ENCODE assay signal across 9 cellular contexts in the genomic region with DNA sequence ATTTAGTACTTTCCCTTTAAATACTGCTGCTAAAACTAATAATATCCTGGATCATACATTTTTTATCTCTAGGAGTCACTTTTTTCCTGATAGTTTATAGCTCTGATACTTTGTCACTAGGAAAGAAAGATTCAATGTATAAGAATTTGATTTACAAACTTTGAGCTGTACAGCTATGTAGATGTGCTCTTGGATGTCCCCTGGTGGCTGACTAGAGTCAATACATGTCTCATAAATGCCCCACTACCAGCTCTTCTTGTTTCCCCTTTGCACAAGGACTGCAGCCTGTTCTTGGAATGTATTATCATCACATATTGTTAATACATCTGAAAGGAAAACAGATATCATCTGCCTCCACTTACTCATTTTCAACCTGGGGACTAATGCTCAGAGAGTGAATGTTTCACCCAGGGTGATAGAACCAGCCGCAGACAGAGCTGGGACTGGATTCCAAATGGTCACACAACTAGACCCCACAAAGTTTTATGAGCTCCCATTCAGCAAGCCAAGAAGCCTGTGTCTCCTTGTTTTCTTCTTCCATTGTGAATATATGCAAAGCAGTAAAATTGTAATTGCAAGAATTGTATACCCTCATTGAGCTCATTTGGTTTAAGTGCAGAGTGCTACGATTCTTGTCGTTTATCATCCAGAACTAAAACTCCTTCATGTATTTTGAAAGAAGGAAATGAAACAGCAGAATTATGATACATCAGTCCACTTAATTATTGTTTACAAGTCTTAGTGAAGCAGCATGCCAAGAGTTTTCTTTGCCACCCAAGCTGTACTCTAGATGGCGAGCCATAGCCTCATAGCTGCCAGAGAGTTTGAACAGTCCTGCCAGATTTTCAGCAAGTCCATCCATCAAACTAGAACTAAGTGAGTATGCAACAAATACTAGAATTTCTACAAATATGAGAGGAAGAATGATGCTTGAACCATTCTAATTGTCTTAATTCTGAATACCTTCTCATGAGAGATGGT.
A peak's percentile ranks its signal among the peaks of the same experiment; 100 is the strongest.
DNase-seq lines count a peak whose midpoint lies in the region; ATAC-seq, FAIRE-seq and TF ChIP-seq lines count a peak whose summit lies in the region.
"Had no signal": no experiment of that assay in that cellular context is flagged by ENCODE, and none has a peak within 500 bp of the region (broad histone marks: within the 10 kb centered on the region; RNA-seq: fewer than 3 reads in every experiment).

No MANE protein-coding gene starts in this region.

- H3K4me3 ChIP-seq in Panc1 (ENCODE audit: low read depth in 2 of 2, low read length in 2 of 2) (no peak overlapping the region), body of pancreas (no peak overlapping the region), kidney (ENCODE audit: low read length in 2 of 2) (no peak overlapping the region)

- intact Hi-C loops in Panc1 (cut with micrococcal nuclease; ENCODE audit: unreplicated experiment) (no loop called here), body of pancreas (cut with DNase I) (no loop called here), kidney (cut with DNase I) (no loop called here)

- TF ChIP-seq CTCF in Panc1 (IDR thresholded peaks at IDR 0.05), result peak; percentile 80
- TF ChIP-seq CTCF in body of pancreas (IDR thresholded peaks at IDR 0.05), result peak; percentile 22 to 74 (median 61)
- TF ChIP-seq CTCF in kidney (IDR thresholded peaks at IDR 0.05; ENCODE audit: borderline replicate concordance, extremely low read depth, insufficient read depth), result peak; percentile 59

- CTCF ChIA-PET in Panc1 (lab: Charles Lee), result interaction anchor here (0.6 to 1.2 kb wide), 4 partner anchors 33 to 439 kb away, joined by 3 to 4 read pairs (median 4); no protein-coding TSS in a partner anchor

- DNase-seq in GM03348 (ENCODE audit: low spot score), result peak; percentile 58
- DNase-seq in Panc1 (ENCODE audit: low read depth, low spot score), result peak; percentile 42
- peak; percentile 20 to 43 (median 26) for DNase-seq in body of pancreas
- no peak for DNase-seq in kidney
- DNase-seq in stimulated activated naive B cell treated with anti-CD40 and anti-IgM and Interleukin-4, amounts not matched to agents 10 μg/mL and 1 μg/mL and 100 μg/mL, for 72 hours, result no peak
- no peak for DNase-seq in activated CD8-positive, alpha-beta memory T cell treated with anti-CD3 and anti-CD28 coated beads for 24 hours

- H3K36me3 ChIP-seq in Panc1 (ENCODE audit: control insufficient read depth, insufficient read depth, low read length) (no peaks in the 10 kb centered on the region), body of pancreas (replicated peaks in 1 of 2; ENCODE audit: insufficient read depth in 1 of 2, low read depth in 2 of 2) (no peaks in the 10 kb centered on the region), kidney (ENCODE audit: control insufficient read depth in 1 of 2, insufficient read depth in 2 of 2, low read length in 2 of 2) (no peaks in the 10 kb centered on the region)

- 86 to 92% methylated on average over 4 of the region's 4 CpGs for WGBS in body of pancreas, 2 donors

- H3K4me1 Mint-ChIP-seq in stimulated activated naive B cell treated with anti-CD40 and anti-IgM and Interleukin-4, amounts not matched to agents 10 μg/mL and 1 μg/mL and 100 μg/mL, for 72 hours, result no peaks in the 10 kb centered on the region

- H3K4me1 ChIP-seq in Panc1 (ENCODE audit: control insufficient read depth, insufficient read depth, low read length) (no peaks in the 10 kb centered on the region), body of pancreas (no peaks in the 10 kb centered on the region), kidney (ENCODE audit: control insufficient read depth in 1 of 2, insufficient read depth in 1 of 2, low read depth in 1 of 2, low read length in 2 of 2) (no peaks in the 10 kb centered on the region)

- H3K9ac ChIP-seq in kidney (ENCODE audit: low read length in 2 of 2), result no peak overlapping the region

- H3K27me3 Mint-ChIP-seq in stimulated activated naive B cell treated with anti-CD40 and anti-IgM and Interleukin-4, amounts not matched to agents 10 μg/mL and 1 μg/mL and 100 μg/mL, for 72 hours, result peaks cover 0 to 1% of the 10 kb centered on the region in 2 donors
- H3K27me3 Mint-ChIP-seq: stimulated activated naive CD8-positive, alpha-beta T cell treated with anti-CD3 and anti-CD28 coated beads, Interleukin-15, Interleukin-2, amounts not matched to agents 100 ng/mL and 50 ng/mL, for 24 hours had no signal

- POLR2A ChIA-PET in Panc1 (lab: Charles Lee), result no interaction called here

- no TSS peak for BruUV-seq in Panc1 (replicated peaks; lab: Mats Ljungman, UMichigan)

- no peak overlapping the region for H3K27ac Mint-ChIP-seq in stimulated activated naive B cell treated with anti-CD40 and anti-IgM and Interleukin-4, amounts not matched to agents 10 μg/mL and 1 μg/mL and 100 μg/mL, for 72 hours
- H3K27ac Mint-ChIP-seq: stimulated activated naive CD8-positive, alpha-beta T cell treated with anti-CD3 and anti-CD28 coated beads, Interleukin-15, Interleukin-2, amounts not matched to agents 100 ng/mL and 50 ng/mL, for 24 hours had no signal

- no peaks in the 10 kb centered on the region for H3K27me3 ChIP-seq in Panc1 (ENCODE audit: control insufficient read depth, insufficient read depth, low read length)
- no peaks in the 10 kb centered on the region for H3K27me3 ChIP-seq in body of pancreas

- H3K36me3 Mint-ChIP-seq in stimulated activated naive B cell treated with anti-CD40 and anti-IgM and Interleukin-4, amounts not matched to agents 10 μg/mL and 1 μg/mL and 100 μg/mL, for 72 hours, result no peaks in the 10 kb centered on the region

- FAIRE-seq in kidney (lab: Jason Lieb, UNC), result no peak

- ATAC-seq in GM21367 (IDR thresholded peaks at IDR 0.05; ENCODE audit: unreplicated experiment) (peak; percentile 96), HG03460 (IDR thresholded peaks at IDR 0.05; ENCODE audit: unreplicated experiment) (peak; percentile 97), Panc1 (no peak), body of pancreas (no peak)
- peak; percentile 71 to 75 for ATAC-seq in stimulated activated naive B cell treated with anti-CD40 and anti-IgM and Interleukin-4, amounts not matched to agents 10 μg/mL and 1 μg/mL and 100 μg/mL, for 72 hours (replicated peaks)

- no peak overlapping the region for H3K4me3 Mint-ChIP-seq in stimulated activated naive B cell treated with anti-CD40 and anti-IgM and Interleukin-4, amounts not matched to agents 10 μg/mL and 1 μg/mL and 100 μg/mL, for 72 hours
- H3K4me3 Mint-ChIP-seq: stimulated activated naive CD8-positive, alpha-beta T cell treated with anti-CD3 and anti-CD28 coated beads, Interleukin-15, Interleukin-2, amounts not matched to agents 100 ng/mL and 50 ng/mL, for 24 hours had no signal

- peaks cover 4 to 5% of the 10 kb centered on the region in 2 donors for H3K9me3 Mint-ChIP-seq in stimulated activated naive B cell treated with anti-CD40 and anti-IgM and Interleukin-4, amounts not matched to agents 10 μg/mL and 1 μg/mL and 100 μg/mL, for 72 hours

- no peak for TF ChIP-seq POLR2A in body of pancreas (IDR thresholded peaks at IDR 0.05)

- no peak overlapping the region for H3K27ac ChIP-seq in Panc1 (ENCODE audit: low read length)
- no peak overlapping the region for H3K27ac ChIP-seq in body of pancreas
- H3K27ac ChIP-seq in kidney (ENCODE audit: low read depth in 2 of 2, low read length in 2 of 2), result no peak overlapping the region

- in situ Hi-C loops in Panc1 (cut with HindIII; ENCODE audit: low pct_unique_long_range_greater_than_20kb, low sequenced_read_pairs), result no loop called here

- no peaks in the 10 kb centered on the region for H3K9me3 ChIP-seq in Panc1 (ENCODE audit: control insufficient read depth, insufficient read depth, low read depth, low read length)
- no peaks in the 10 kb centered on the region for H3K9me3 ChIP-seq in body of pancreas
- peaks cover 0 to 6% of the 10 kb centered on the region in 2 donors for H3K9me3 ChIP-seq in kidney (ENCODE audit: control insufficient read depth in 1 of 2, low read length in 2 of 2)

Comparison
In these comparisons a context has a peak if more than half of its experiments do, and no peak if none do; other contexts are left out.
1. DNase-seq: peak in GM03348 (single experiment), Panc1 (single experiment) and body of pancreas (4 of 4); none in kidney (single experiment), stimulated activated naive B cell treated with anti-CD40 and anti-IgM and Interleukin-4, amounts not matched to agents 10 μg/mL and 1 μg/mL and 100 μg/mL, for 72 hours (single experiment) and activated CD8-positive, alpha-beta memory T cell treated with anti-CD3 and anti-CD28 coated beads for 24 hours (single experiment).
2. ATAC-seq: peak in GM21367 (single experiment), HG03460 (single experiment) and stimulated activated naive B cell treated with anti-CD40 and anti-IgM and Interleukin-4, amounts not matched to agents 10 μg/mL and 1 μg/mL and 100 μg/mL, for 72 hours (2 of 2); none in Panc1 (single experiment) and body of pancreas (single experiment).
3. Peak in every context shown above with its lines, with median percentiles within 50 percentile points of each other: CTCF ChIP-seq.